19 cellular contexts compared by ENCODE assay signal in the genomic region with DNA sequence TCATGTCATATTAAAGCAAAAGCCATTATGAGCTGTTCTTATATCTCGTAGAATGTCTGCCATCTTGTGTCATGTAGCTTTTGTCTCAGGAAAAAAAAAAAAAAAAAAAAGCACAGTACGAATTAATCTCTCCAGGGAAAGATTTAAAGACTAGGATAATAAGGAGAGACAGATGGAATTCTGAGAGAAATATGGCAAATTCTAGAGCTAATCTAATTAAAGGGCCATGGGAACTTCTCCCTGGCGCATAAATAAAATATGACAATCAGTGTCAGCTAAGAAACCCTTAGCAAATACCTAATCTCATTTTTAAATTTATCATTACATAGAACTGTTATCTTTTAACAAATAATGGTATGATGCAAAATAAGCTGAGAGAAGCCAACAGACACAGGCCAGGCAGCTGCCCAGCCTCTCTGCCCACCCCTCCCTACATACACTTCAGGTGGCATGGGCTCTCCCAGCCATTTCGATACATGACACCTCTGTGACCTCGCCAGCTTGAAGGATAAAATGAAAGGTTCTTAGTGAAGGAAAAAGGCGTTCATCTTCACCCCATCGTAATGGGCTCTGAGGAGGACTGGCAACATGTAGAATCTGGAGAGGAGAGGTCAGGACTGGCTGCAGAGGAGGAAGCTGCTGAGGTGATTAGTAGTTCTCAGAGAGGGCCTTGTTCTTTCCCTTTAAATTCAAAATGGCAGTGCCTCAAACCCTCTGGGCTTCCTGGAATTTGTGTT. TPM values are rescaled to one million over a fixed set of nuclear protein-coding genes. Genes with fewer than 3 reads are reported as not detected.
DNase-seq lines count a peak whose midpoint lies in the region; FAIRE-seq and TF ChIP-seq lines count a peak whose summit lies in the region.
"Had no signal": no experiment of that assay in that cellular context is flagged by ENCODE, and none has a peak within 500 bp of the region (broad histone marks: within the 10 kb centered on the region; RNA-seq: fewer than 3 reads in every experiment).

No MANE protein-coding gene starts in this region.

- peak overlapping the region; percentile 77 for H3K27ac ChIP-seq in cardiac muscle cell
- H3K27ac ChIP-seq in right atrium auricular region, result no peak overlapping the region
- H3K27ac ChIP-seq in endodermal cell (ENCODE audit: low read depth, low read length), result no peak overlapping the region
- H3K27ac ChIP-seq: dorsolateral prefrontal cortex, parathyroid adenoma had no signal

- WGBS in endodermal cell (ENCODE audit: insufficient coverage in 1 of 2, insufficient read length in 1 of 2), 2 experiments, result 79 to 90% methylated on average over 5 to 7 of the region's 7 CpGs

- no peak overlapping the region for H3K9ac ChIP-seq in endodermal cell (ENCODE audit: extremely low read depth, low read length, poor library complexity, severe bottlenecking)
- H3K9ac ChIP-seq: parathyroid adenoma had no signal

- H3K4me3 ChIP-seq in cardiac muscle cell, result no peak overlapping the region
- H3K4me3 ChIP-seq in right atrium auricular region, result no peak overlapping the region
- no peak overlapping the region for H3K4me3 ChIP-seq in endodermal cell (ENCODE audit: low read length)
- H3K4me3 ChIP-seq: dorsolateral prefrontal cortex had no signal

- TF ChIP-seq CTCF in cardiac muscle cell (IDR thresholded peaks at IDR 0.05; ENCODE audit: low read depth, low read length), result no peak
- no peak for TF ChIP-seq CTCF in right atrium auricular region (IDR thresholded peaks at IDR 0.05)
- TF ChIP-seq CTCF in endodermal cell (conservative IDR thresholded peaks at IDR 0.05), result no peak

- no peak overlapping the region for H3K4me3 Mint-ChIP-seq in endodermal cell
- H3K4me3 Mint-ChIP-seq: CD8-positive, alpha-beta T cell; stimulated activated naive CD8-positive, alpha-beta T cell treated with anti-CD3 and anti-CD28 coated beads, Interleukin-15, Interleukin-2, amounts not matched to agents 100 ng/mL and 50 ng/mL, for 24 hours; T-helper 1 cell treated with Interleukin-12 subunit alpha and Interleukin-12 subunit beta and Interleukin-4 antibody, amounts not matched to agents 30 μg/mL and 1 μg/mL, for 36 hours; type B pancreatic cell had no signal

- H3K4me1 Mint-ChIP-seq in endodermal cell, result peaks cover 16% of the 10 kb centered on the region

- H3K9me3 Mint-ChIP-seq in endodermal cell, result peaks cover 28% of the 10 kb centered on the region

- H3K36me3 ChIP-seq in cardiac muscle cell, result no peaks in the 10 kb centered on the region
- H3K36me3 ChIP-seq in right atrium auricular region, result no peaks in the 10 kb centered on the region
- H3K36me3 ChIP-seq in endodermal cell (ENCODE audit: control insufficient read depth, insufficient read depth, low read length), result no peaks in the 10 kb centered on the region

- H3K27me3 ChIP-seq in cardiac muscle cell (no peaks in the 10 kb centered on the region), right atrium auricular region (no peaks in the 10 kb centered on the region), endodermal cell (ENCODE audit: control insufficient read depth, insufficient read depth, low read length, poor library complexity, severe bottlenecking) (no peaks in the 10 kb centered on the region)
- H3K27me3 ChIP-seq: dorsolateral prefrontal cortex had no signal

- no peak for FAIRE-seq in GM19239 (lab: Jason Lieb, UNC)
- FAIRE-seq: bronchial epithelial cell had no signal

- DNase-seq in cardiac muscle cell (ENCODE audit: low read depth in 1 of 2, low spot score in 1 of 2) (no peak), right atrium auricular region (ENCODE audit: low spot score) (no peak), NCI-H524 (lab: John Stamatoyannopoulos, UW) (peak; percentile 82 to 91), endodermal cell (no peak), GM19239 (ENCODE audit: insufficient read length, low spot score) (no peak), OCI-M2 (lab: John Stamatoyannopoulos, UW; ENCODE audit: unreplicated experiment) (no peak), C1 segment of cervical spinal cord (lab: John Stamatoyannopoulos, UW) (no peak)
- no peak for DNase-seq in activated CD8-positive, alpha-beta memory T cell treated with anti-CD3 and anti-CD28 coated beads, Interleukin-2, amount 50 U/mL, for 48 hours
- DNase-seq: activated CD8-positive, alpha-beta memory T cell treated with anti-CD3 and anti-CD28 coated beads for 24 hours; CD8-positive, alpha-beta T cell; dorsolateral prefrontal cortex; KG1; NCI-H226; stimulated activated CD4-positive, alpha-beta T cell treated with anti-CD3 and anti-CD28 coated beads, Interleukin-2, amount 100 ng/mL, for 24 hours had no signal

- H3K4me1 ChIP-seq in cardiac muscle cell (ENCODE audit: low read depth), result peaks cover 13% of the 10 kb centered on the region
- no peaks in the 10 kb centered on the region for H3K4me1 ChIP-seq in right atrium auricular region
- H3K4me1 ChIP-seq in endodermal cell (ENCODE audit: control insufficient read depth, insufficient read depth, low read length), result no peaks in the 10 kb centered on the region
- H3K4me1 ChIP-seq: parathyroid adenoma had no signal

- H3K36me3 Mint-ChIP-seq in endodermal cell (ENCODE audit: low read depth), result peaks cover 18% of the 10 kb centered on the region

- H3K9me3 ChIP-seq in cardiac muscle cell (ENCODE audit: low read depth), result no peaks in the 10 kb centered on the region
- H3K9me3 ChIP-seq in right atrium auricular region, result peaks cover 0 to 36% of the 10 kb centered on the region in 2 donors
- H3K9me3 ChIP-seq in endodermal cell (ENCODE audit: control insufficient read depth, low read length), result peaks cover 16% of the 10 kb centered on the region

- H3K27me3 Mint-ChIP-seq in endodermal cell (ENCODE audit: insufficient read depth), result no peaks in the 10 kb centered on the region
- H3K27me3 Mint-ChIP-seq: stimulated activated naive CD8-positive, alpha-beta T cell treated with anti-CD3 and anti-CD28 coated beads, Interleukin-15, Interleukin-2, amounts not matched to agents 100 ng/mL and 50 ng/mL, for 24 hours; type B pancreatic cell had no signal

- H3K27ac Mint-ChIP-seq in endodermal cell, result peak overlapping the region; percentile 59
- H3K27ac Mint-ChIP-seq: CD8-positive, alpha-beta T cell; stimulated activated naive CD8-positive, alpha-beta T cell treated with anti-CD3 and anti-CD28 coated beads, Interleukin-15, Interleukin-2, amounts not matched to agents 100 ng/mL and 50 ng/mL, for 24 hours; T-helper 1 cell treated with Interleukin-12 subunit alpha and Interleukin-12 subunit beta and Interleukin-4 antibody, amounts not matched to agents 30 μg/mL and 1 μg/mL, for 36 hours; type B pancreatic cell had no signal

RNA-seq across cellular contexts. Expression of gene DISC1, which starts 39.8 kb away (rescaled TPM):
- 8.6 and 11.5 TPM in 2 replicates for total RNA-seq in cardiac muscle cell
- polyA plus RNA-seq in cardiac muscle cell, result 5.7 and 6.5 TPM in 2 replicates
- total RNA-seq in right atrium auricular region, result 1 to 10 TPM; 1.8 to 5.3 TPM
- 1 to 10 TPM; 8.0 to 9.4 TPM for total RNA-seq in endodermal cell
- 2.3 TPM for polyA plus RNA-seq in endodermal cell (2013, experiment 1 of 2)
- 2.2 TPM for polyA plus RNA-seq in endodermal cell (2013, experiment 2 of 2)

Comparison
In these comparisons a context has a peak if more than half of its experiments do, and no peak if none do; other contexts are left out.
1. DNase-seq: peak in NCI-H524 (2 of 2); none in cardiac muscle cell (0 of 2), right atrium auricular region (single experiment), endodermal cell (single experiment), GM19239 (single experiment), OCI-M2 (single experiment), activated CD8-positive, alpha-beta memory T cell treated with anti-CD3 and anti-CD28 coated beads, Interleukin-2, amount 50 U/mL, for 48 hours (single experiment) and C1 segment of cervical spinal cord (0 of 14).